9 cellular contexts compared by ENCODE assay signal in genomic region chr10:5448333-5449048, GRCh38. TPM values are rescaled to one million over a fixed set of nuclear protein-coding genes. Genes with fewer than 3 reads are reported as not detected.
A peak's percentile ranks its signal among the peaks of the same experiment; 100 is the strongest.
DNase-seq lines count a peak whose midpoint lies in the region; ATAC-seq, FAIRE-seq and TF ChIP-seq lines count a peak whose summit lies in the region.
"Had no signal": no experiment of that assay in that cellular context is flagged by ENCODE, and none has a peak within 500 bp of the region (broad histone marks: within the 10 kb centered on the region; RNA-seq: fewer than 3 reads in every experiment).

No MANE protein-coding gene starts in this region.

- no peak overlapping the region for H4K5ac ChIP-seq in IMR-90 (ENCODE audit: low read depth, low read length)

- no peaks in the 10 kb centered on the region for H3K9me1 ChIP-seq in IMR-90 (ENCODE audit: insufficient read depth, low read length)

- H3K4me2 ChIP-seq in A549 (peak overlapping the region; percentile 85), IMR-90 (ENCODE audit: low read depth, low read length) (peak overlapping the region; percentile 82)

- no peak overlapping the region for H2BK15ac ChIP-seq in IMR-90 (ENCODE audit: low read depth, low read length)

- H3K79me1 ChIP-seq in IMR-90 (ENCODE audit: low read depth in 1 of 2, low read length in 2 of 2) = peaks cover 7 to 45% of the 10 kb centered on the region in 2 experiments

- intact Hi-C loops in IMR-90 (cut with micrococcal nuclease) = loop anchor here (5.0 kb wide), 1 partner anchor 239 kb away; no protein-coding TSS in a partner anchor
- intact Hi-C loops in dorsolateral prefrontal cortex (cut with DNase I) = no loop called here
- intact Hi-C loops in posterior vena cava (cut with DNase I) = loop anchor here in 1 of 2 donors (5.0 kb wide), 1 partner anchor 239 kb away; no protein-coding TSS in a partner anchor

- no peak for TF ChIP-seq EP300 in A549 (IDR thresholded peaks at IDR 0.05)

- TF ChIP-seq POLR2A in A549 (IDR thresholded peaks at IDR 0.05; ENCODE audit: low read length) (no peak), IMR-90 (IDR thresholded peaks at IDR 0.05; ENCODE audit: low read depth, low read length) (no peak)

- no peaks in the 10 kb centered on the region for H3K9me3 ChIP-seq in A549
- H3K9me3 ChIP-seq in IMR-90 (ENCODE audit: control insufficient read depth, insufficient read depth, low read length) = no peaks in the 10 kb centered on the region
- H3K9me3 ChIP-seq in mucosa of stomach (ENCODE audit: control insufficient read depth, low read length) = no peaks in the 10 kb centered on the region

- peak overlapping the region; percentile 37; the same call in 1 of the 2 replicates for H3K23ac ChIP-seq in IMR-90 (ENCODE audit: low read depth, low read length)

- H2BK5ac ChIP-seq in IMR-90 (ENCODE audit: low read depth, low read length, poor library complexity, severe bottlenecking) = peak overlapping the region; percentile 35

- H2BK120ac ChIP-seq in IMR-90 (ENCODE audit: low read depth, low read length) = no peak overlapping the region; the same call in 1 of the 2 replicates

- no TSS peak for BruUV-seq in IMR-90 (replicated peaks; lab: Mats Ljungman, UMichigan)

- no peaks in the 10 kb centered on the region for H4K20me1 ChIP-seq in IMR-90 (ENCODE audit: insufficient read depth, low read length)

- no peak for TF ChIP-seq CTCF in A549 (IDR thresholded peaks at IDR 0.05)
- no peak for TF ChIP-seq CTCF in IMR-90 (conservative IDR thresholded peaks at IDR 0.05; ENCODE audit: low read depth, low read length)
- no peak for TF ChIP-seq CTCF in dorsolateral prefrontal cortex (IDR thresholded peaks at IDR 0.05 in 54 of 56, conservative IDR thresholded peaks at IDR 0.05 in 2 of 56; ENCODE audit: low read depth in 1 of 56, partially characterized antibody in 56 of 56)

- H3K9ac ChIP-seq in IMR-90 (ENCODE audit: low read depth, low read length) (no peak overlapping the region), mucosa of stomach (ENCODE audit: low read length) (peak overlapping the region; percentile 92)

- no peak overlapping the region; the same call in 1 of the 2 replicates for H3K14ac ChIP-seq in IMR-90 (replicated peaks; ENCODE audit: low read depth, low read length)

- WGBS in A549 (ENCODE audit: missing lambda C conversion rate) = 33% methylated on average over 7 of the region's 7 CpGs
- WGBS in IMR-90 (ENCODE audit: extremely low coverage in 2 of 2, insufficient read length in 1 of 2), 2 experiments = no CpG with 5 or more reads among the region's 7 CpGs

- in situ Hi-C loops in IMR-90 (cut with MboI; ENCODE audit: low sequenced_read_pairs) = no loop called here

- no peak overlapping the region for H4K91ac ChIP-seq in IMR-90 (ENCODE audit: insufficient read depth, low read depth, low read length)

- no peak overlapping the region for H2AK5ac ChIP-seq in IMR-90 (ENCODE audit: low read depth, low read length)

- H4K8ac ChIP-seq in IMR-90 (ENCODE audit: low read depth in 2 of 2, low read length in 2 of 2) = no peak overlapping the region

- H3K27me3 ChIP-seq in IMR-90 (ENCODE audit: control insufficient read depth, insufficient read depth, low read length) = no peaks in the 10 kb centered on the region
- no peaks in the 10 kb centered on the region for H3K27me3 ChIP-seq in dorsolateral prefrontal cortex
- no peaks in the 10 kb centered on the region for H3K27me3 ChIP-seq in mucosa of stomach (ENCODE audit: control insufficient read depth, insufficient read depth, low read length)

- H3K4ac ChIP-seq in IMR-90 (ENCODE audit: low read depth, low read length) = no peak overlapping the region

- H2AK9ac ChIP-seq in IMR-90 (replicated peaks; ENCODE audit: low read depth, low read length, poor library complexity) = no peak overlapping the region

- no peak overlapping the region for H3K18ac ChIP-seq in IMR-90 (ENCODE audit: low read depth, low read length)

- H2BK20ac ChIP-seq in IMR-90 (ENCODE audit: low read depth, low read length) = no peak overlapping the region

- dilution Hi-C loops in IMR-90 (cut with HindIII; ENCODE audit: low sequenced_read_pairs, unreplicated experiment) = no loop called here

- H2AFZ ChIP-seq in IMR-90 (replicated peaks; ENCODE audit: low read length, poor library complexity) = no peak overlapping the region

- H3K36me3 ChIP-seq in IMR-90 (ENCODE audit: control insufficient read depth, insufficient read depth, low read length) (peaks cover 5% of the 10 kb centered on the region), mucosa of stomach (ENCODE audit: control insufficient read depth, insufficient read depth, low read length) (peaks cover 2% of the 10 kb centered on the region)

- no peak overlapping the region for H3K56ac ChIP-seq in IMR-90 (ENCODE audit: extremely low read depth, insufficient read depth, low read length)

- TF ChIP-seq RAD21 in A549 (conservative IDR thresholded peaks at IDR 0.05 in 1 of 2, IDR thresholded peaks at IDR 0.05 in 1 of 2) = no peak
- TF ChIP-seq RAD21 in IMR-90 (IDR thresholded peaks at IDR 0.05; ENCODE audit: low read length) = no peak

- POLR2A ChIA-PET in A549 (lab: Yijun Ruan, JAX) (interaction anchor here (0.7 to 4.1 kb wide), 3 partner anchors 99 to 174 kb away, joined by 3 to 34 read pairs (median 13); no protein-coding TSS in a partner anchor), IMR-90 (lab: Charles Lee; ENCODE audit: unreplicated experiment) (interaction anchor here (0.6 to 0.9 kb wide), 4 partner anchors 82 to 1540 kb away, joined by 3 to 6 read pairs (median 6); no protein-coding TSS in a partner anchor)

- H3K27ac ChIP-seq in A549 (peak overlapping the region; percentile 48 to 73), IMR-90 (ENCODE audit: insufficient read depth, low read length) (no peak overlapping the region), dorsolateral prefrontal cortex (peak overlapping the region in 20 of 59 donors; percentile 1 to 67 (median 40))

- no peak for ATAC-seq in A549
- no peak for ATAC-seq in IMR-90 (ENCODE audit: low read depth)
- no peak for ATAC-seq in HG03439 (IDR thresholded peaks at IDR 0.05; ENCODE audit: unreplicated experiment)
- no peak for ATAC-seq in GM18520 (IDR thresholded peaks at IDR 0.05; ENCODE audit: unreplicated experiment)

- DNase-seq in A549 (ENCODE audit: low read depth in 1 of 2, low spot score in 1 of 2) (no peak), IMR-90 (no peak), dorsolateral prefrontal cortex (no peak), NCI-H82 treated with DMSO at 0.1 percent for 48 hours (lab: John Stamatoyannopoulos, UW; ENCODE audit: unreplicated experiment) (no peak), posterior vena cava (ENCODE audit: low spot score) (no peak)
- DNase-seq: occipital lobe had no signal

- peaks cover 39% of the 10 kb centered on the region for H3K4me1 ChIP-seq in A549
- peaks cover 5% of the 10 kb centered on the region; the same call in 1 of the 2 replicates for H3K4me1 ChIP-seq in IMR-90 (ENCODE audit: control insufficient read depth, insufficient read depth, low read length)
- H3K4me1 ChIP-seq in mucosa of stomach (ENCODE audit: control insufficient read depth, insufficient read depth, low read length) = peaks cover 10% of the 10 kb centered on the region

- CTCF ChIA-PET in A549 (lab: Yijun Ruan, JAX) (interaction anchor here (1.1 to 12.8 kb wide), 3 partner anchors 8 to 171 kb away, joined by 3 to 432 read pairs (median 3); no protein-coding TSS in a partner anchor), IMR-90 (lab: Yijun Ruan, JAX) (interaction anchor here (0.9 kb wide), 1 partner anchor 175 kb away, joined by 5 read pairs; no protein-coding TSS in a partner anchor)

- no peak for FAIRE-seq in A549 (lab: Jason Lieb, UNC)

- peak overlapping the region; percentile 61 for H3K4me3 ChIP-seq in A549
- peak overlapping the region; percentile 31; the same call in 1 of the 2 replicates for H3K4me3 ChIP-seq in IMR-90 (ENCODE audit: insufficient read depth, low read depth, low read length)
- H3K4me3 ChIP-seq in dorsolateral prefrontal cortex = peak overlapping the region in 50 of 59 donors; percentile 1 to 65 (median 44)
- H3K4me3 ChIP-seq in mucosa of stomach (ENCODE audit: low read length) = peak overlapping the region; percentile 42

RNA-seq across cellular contexts. Expression of gene NET1, which starts 36.1 kb away (rescaled TPM):
- 132 and 144 TPM in 2 replicates for polyA plus RNA-seq in A549 (2011; rRNA removed)
- 36.8 and 40.4 TPM in 2 replicates for polyA plus RNA-seq in A549 (2012; cell fraction: cytosol; rRNA removed)
- polyA plus RNA-seq in A549 (2012; cell fraction: nucleus; rRNA removed) = 17.0 and 17.3 TPM in 2 replicates
- 36.3 to 43.4 TPM (median 42.9 TPM) in 3 replicates for polyA plus RNA-seq in A549 (2017; fragmentation: RNase III; extraction: RNeasy Plus Mini Kit Qiagen cat#74134 plus additional on column Dnase treatment)
- polyA minus RNA-seq in A549 (2011; rRNA and poly(A)+ RNA removed) = 149 and 173 TPM in 2 replicates
- 54.7 and 57.5 TPM in 2 replicates for total RNA-seq in IMR-90 (2012; rRNA removed)
- polyA plus RNA-seq in IMR-90 (2012; rRNA removed) = 20.0 and 28.2 TPM in 2 replicates
- 6.1 and 6.8 TPM in 2 replicates for polyA plus RNA-seq in IMR-90 (2012; cell fraction: cytosol; rRNA removed)
- polyA plus RNA-seq in IMR-90 (2012; cell fraction: nucleus; rRNA removed; ENCODE audit: low replicate concordance) = 6.5 and 18.1 TPM in 2 replicates
- total RNA-seq in dorsolateral prefrontal cortex = 100 to 1,000 TPM in 1 of 120 experiments, 10 to 100 TPM in 119; 19.3 to 107 (median 38.4) TPM
- 100 to 1,000 TPM in 1 of 2 donors, 10 to 100 TPM in 1; 99.3 to 113 TPM for total RNA-seq in posterior vena cava

RNA-seq across cellular contexts. Expression of gene TUBAL3, which starts 43.9 kb away (rescaled TPM):
- 1.4 and 2.1 TPM in 2 replicates for polyA plus RNA-seq in A549 (2011; rRNA removed)
- polyA plus RNA-seq in A549 (2012; cell fraction: cytosol; rRNA removed) = 0.69 TPM in 2 replicates
- polyA plus RNA-seq in A549 (2012; cell fraction: nucleus; rRNA removed) = 0.55 and 0.61 TPM in 2 replicates
- polyA plus RNA-seq in A549 (2017; fragmentation: RNase III; extraction: RNeasy Plus Mini Kit Qiagen cat#74134 plus additional on column Dnase treatment) = 0.34 to 0.37 TPM (median 0.36 TPM) in 3 replicates
- 1.4 and 1.8 TPM in 2 replicates for polyA minus RNA-seq in A549 (2011; rRNA and poly(A)+ RNA removed)
- total RNA-seq in IMR-90 (2012; rRNA removed) = not detected in 2 replicates
- not detected in 2 replicates for polyA plus RNA-seq in IMR-90 (2012; rRNA removed)
- not detected in 2 replicates for polyA plus RNA-seq in IMR-90 (2012; cell fraction: cytosol; rRNA removed)
- not detected in 2 replicates for polyA plus RNA-seq in IMR-90 (2012; cell fraction: nucleus; rRNA removed; ENCODE audit: low replicate concordance)
- 1 to 10 TPM in 6 of 120 experiments, under 1 TPM in 42, not detected in 72; 0.26 to 1.4 (median 0.44) TPM for total RNA-seq in dorsolateral prefrontal cortex
- not detected for total RNA-seq in posterior vena cava
- total RNA-seq: occipital lobe had no signal

RNA-seq across cellular contexts. Expression of gene CALML5, which starts 50.9 kb away (rescaled TPM):
- polyA plus RNA-seq in A549 (2011; rRNA removed) (not detected in 2 replicates), A549 (2017; fragmentation: RNase III; extraction: RNeasy Plus Mini Kit Qiagen cat#74134 plus additional on column Dnase treatment) (not detected in 3 replicates), IMR-90 (2012; rRNA removed) (not detected in 2 replicates)
- polyA plus RNA-seq in A549 (2012; cell fraction: cytosol; rRNA removed) = not detected in 2 replicates
- polyA plus RNA-seq in A549 (2012; cell fraction: nucleus; rRNA removed) = not detected in 2 replicates
- not detected in 2 replicates for polyA minus RNA-seq in A549 (2011; rRNA and poly(A)+ RNA removed)
- total RNA-seq in IMR-90 (2012; rRNA removed) (not detected in 2 replicates), dorsolateral prefrontal cortex (not detected), posterior vena cava (not detected)
- not detected in 2 replicates for polyA plus RNA-seq in IMR-90 (2012; cell fraction: cytosol; rRNA removed)
- not detected in 2 replicates for polyA plus RNA-seq in IMR-90 (2012; cell fraction: nucleus; rRNA removed; ENCODE audit: low replicate concordance)
- total RNA-seq: occipital lobe had no signal
